ENCODE assay signal across 23 cellular contexts in the genomic region with DNA sequence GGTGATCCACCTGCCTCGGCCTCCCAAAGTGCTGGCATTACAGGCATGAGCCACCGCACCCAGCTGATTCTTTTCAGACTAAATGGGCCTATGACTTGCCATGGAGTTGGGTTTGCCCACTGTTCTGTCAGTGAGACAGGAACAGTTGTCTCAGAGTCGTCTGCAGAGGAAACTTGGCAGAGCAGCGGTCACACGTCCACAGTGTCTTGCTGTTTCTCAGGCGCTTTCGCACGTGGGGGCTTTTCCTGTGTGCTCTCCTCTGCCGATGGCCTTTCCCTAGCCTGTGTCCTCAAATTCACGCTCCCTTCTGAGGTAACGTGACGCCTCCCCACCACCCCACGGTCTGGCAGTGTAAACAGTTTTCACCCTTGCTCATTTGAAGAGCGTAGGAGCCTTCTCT. TPM values are rescaled to one million over a fixed set of nuclear protein-coding genes. Genes with fewer than 3 reads are reported as not detected.
A peak's percentile ranks its signal among the peaks of the same experiment; 100 is the strongest.
DNase-seq lines count a peak whose midpoint lies in the region; FAIRE-seq and TF ChIP-seq lines count a peak whose summit lies in the region.
"Had no signal": no experiment of that assay in that cellular context is flagged by ENCODE, and none has a peak within 500 bp of the region (broad histone marks: within the 10 kb centered on the region; RNA-seq: fewer than 3 reads in every experiment).

No MANE protein-coding gene starts in this region.

- no peak overlapping the region for H4K8ac ChIP-seq in H9 (replicated peaks; ENCODE audit: insufficient read length, low read depth, low read length)

- H4K91ac ChIP-seq in H9 (ENCODE audit: insufficient read length, low read depth, low read length), result no peak overlapping the region

- H3K23me2 ChIP-seq in H9 (ENCODE audit: insufficient read length, low read depth, low read length, poor library complexity, severe bottlenecking), result no peaks in the 10 kb centered on the region

- H3K4me3 ChIP-seq in BLaER1 treated with 17β-estradiol and CSF1 and Interleukin-3, amounts not matched to agents 10 nM and 100 nM, result no peak overlapping the region
- H3K4me3 ChIP-seq in bronchial epithelial cell (ENCODE audit: low read depth, low read length), result no peak overlapping the region
- H3K4me3 ChIP-seq: Peyer's patch had no signal

- no peak for DNase-seq in H9
- DNase-seq in bronchial epithelial cell (ENCODE audit: low read depth), result no peak
- DNase-seq in occipital lobe (lab: John Stamatoyannopoulos, UW), result peak; percentile 32
- DNase-seq in NCI-H146 (lab: John Stamatoyannopoulos, UW), result no peak
- no peak for DNase-seq in T-helper 9 cell
- no peak for DNase-seq in midbrain (lab: John Stamatoyannopoulos, UW)
- DNase-seq: IMR-90, KG1, MM.1S, NCI-H1694, NCI-H2029 treated with DMSO at 0.1 percent for 48 hours, NCI-H446 treated with DMSO at 0.1 percent for 48 hours, NCI-H526, NCI-H82, SIG-M5, SK-N-SH, SW 1271 had no signal

- H4K20me1 ChIP-seq in BLaER1 treated with 17β-estradiol and CSF1 and Interleukin-3, amounts not matched to agents 10 nM and 100 nM, result peaks cover 0 to 32% (median 0%) of the 10 kb centered on the region in 11 experiments; a peak in 4 of 22 replicates
- H4K20me1 ChIP-seq in H9 (ENCODE audit: control insufficient read depth, insufficient read depth, insufficient read length), result no peaks in the 10 kb centered on the region

- H3K9me3 ChIP-seq in BLaER1 treated with 17β-estradiol and CSF1 and Interleukin-3, amounts not matched to agents 10 nM and 100 nM (replicated peaks in 1 of 11), result no peaks in the 10 kb centered on the region
- H3K9me3 ChIP-seq in H9 (ENCODE audit: control insufficient read depth, low read depth, low read length), result no peaks in the 10 kb centered on the region
- H3K9me3 ChIP-seq: Peyer's patch, SK-N-SH had no signal

- no peak overlapping the region for H3K18ac ChIP-seq in H9 (ENCODE audit: insufficient read length, low read depth, low read length)

- no peak overlapping the region for H2BK12ac ChIP-seq in H9 (ENCODE audit: insufficient read length, low read depth, low read length)

- H3K36me3 ChIP-seq in BLaER1 treated with 17β-estradiol and CSF1 and Interleukin-3, amounts not matched to agents 10 nM and 100 nM, result peaks cover 22 to 55% (median 33%) of the 10 kb centered on the region in 11 experiments
- peaks cover 6% of the 10 kb centered on the region for H3K36me3 ChIP-seq in bronchial epithelial cell (ENCODE audit: control insufficient read depth, insufficient read depth, low read length)
- H3K36me3 ChIP-seq: Peyer's patch had no signal

- H3K27me3 Mint-ChIP-seq in H9 (ENCODE audit: low read depth), result no peaks in the 10 kb centered on the region

- H3K27me3 ChIP-seq in BLaER1 treated with 17β-estradiol and CSF1 and Interleukin-3, amounts not matched to agents 10 nM and 100 nM, result no peaks in the 10 kb centered on the region
- H3K27me3 ChIP-seq in H9 (ENCODE audit: insufficient read depth, low read length), result no peaks in the 10 kb centered on the region
- H3K27me3 ChIP-seq in bronchial epithelial cell (ENCODE audit: control insufficient read depth, insufficient read depth, low read length), result no peaks in the 10 kb centered on the region
- H3K27me3 ChIP-seq: Peyer's patch had no signal

- H3K27ac ChIP-seq in BLaER1 treated with 17β-estradiol and CSF1 and Interleukin-3, amounts not matched to agents 10 nM and 100 nM, result peak overlapping the region in 7 of 11 experiments; percentile 43 to 78 (median 67); a peak in 11 of 22 replicates
- no peak overlapping the region for H3K27ac ChIP-seq in H9 (ENCODE audit: insufficient read length, low read depth, low read length)
- H3K27ac ChIP-seq: Peyer's patch had no signal

- H2AK5ac ChIP-seq in H9 (ENCODE audit: insufficient read length, low read length), result no peak overlapping the region

- WGBS in H9 (ENCODE audit: extremely low coverage, insufficient read length, low lambda C conversion rate), result no CpG with 5 or more reads among the region's 14 CpGs

- no peak overlapping the region for H4K5ac ChIP-seq in H9 (ENCODE audit: insufficient read length, low read depth, low read length)

- no peak overlapping the region for H2AFZ ChIP-seq in H9 (ENCODE audit: low read length)

- FAIRE-seq in bronchial epithelial cell (lab: Jason Lieb, UNC), result peak; percentile 62
- FAIRE-seq: G401.6, GM12891, HTR-8/SVneo had no signal

- no peak overlapping the region for H3K14ac ChIP-seq in H9 (ENCODE audit: insufficient read depth, low read length)

- TF ChIP-seq CTCF in H9 (conservative IDR thresholded peaks at IDR 0.05) (no peak), bronchial epithelial cell (IDR thresholded peaks at IDR 0.05; ENCODE audit: insufficient read depth, low read length, severe bottlenecking) (no peak)

- no peak overlapping the region for H3K4ac ChIP-seq in H9 (ENCODE audit: low read depth, low read length)

- H3K9me3 Mint-ChIP-seq in H9, result no peaks in the 10 kb centered on the region
- H3K9me3 Mint-ChIP-seq: T-helper 1 cell treated with Interleukin-12 subunit alpha and Interleukin-12 subunit beta and Interleukin-4 antibody, amounts not matched to agents 30 μg/mL and 1 μg/mL, for 36 hours had no signal

- no peak overlapping the region for H2BK120ac ChIP-seq in H9 (ENCODE audit: low read depth, low read length, poor library complexity, severe bottlenecking)

- no peak overlapping the region for H3K56ac ChIP-seq in H9 (ENCODE audit: insufficient read length, low read depth, low read length)

- H3K4me2 ChIP-seq in BLaER1 treated with 17β-estradiol and CSF1 and Interleukin-3, amounts not matched to agents 10 nM and 100 nM, result peak overlapping the region; percentile 42 to 85 (median 75); a peak in 21 of 22 replicates
- H3K4me2 ChIP-seq in H9 (ENCODE audit: insufficient read depth, insufficient read length, low read length), result no peak overlapping the region
- H3K4me2 ChIP-seq: SK-N-SH had no signal

- peaks cover 40 to 76% (median 62%) of the 10 kb centered on the region in 10 experiments for H3K4me1 ChIP-seq in BLaER1 treated with 17β-estradiol and CSF1 and Interleukin-3, amounts not matched to agents 10 nM and 100 nM
- H3K4me1 ChIP-seq in H9 (ENCODE audit: insufficient read depth, low read length), result no peaks in the 10 kb centered on the region

- H3K4me1 Mint-ChIP-seq in H9, result peaks cover 6 to 7% of the 10 kb centered on the region in 2 experiments; a peak in 3 of 4 replicates

- peak overlapping the region in 6 of 11 experiments; percentile 2 to 66 (median 54); a peak in 7 of 22 replicates for H3K9ac ChIP-seq in BLaER1 treated with 17β-estradiol and CSF1 and Interleukin-3, amounts not matched to agents 10 nM and 100 nM
- H3K9ac ChIP-seq in H9 (ENCODE audit: extremely low read depth, insufficient read length, low read length), result no peak overlapping the region
- H3K9ac ChIP-seq: SK-N-SH had no signal

- H3T11ph ChIP-seq in H9 (ENCODE audit: low read length), result no peak overlapping the region

- no peak overlapping the region for H3K4me3 Mint-ChIP-seq in H9
- H3K4me3 Mint-ChIP-seq: T-helper 1 cell treated with Interleukin-12 subunit alpha and Interleukin-12 subunit beta and Interleukin-4 antibody, amounts not matched to agents 30 μg/mL and 1 μg/mL, for 36 hours had no signal

- H3K36me3 Mint-ChIP-seq in H9 (ENCODE audit: insufficient read depth in 1 of 3, low read depth in 3 of 3), result peaks cover 16 to 37% (median 30%) of the 10 kb centered on the region in 3 experiments

- H2BK20ac ChIP-seq in H9 (ENCODE audit: low read depth, low read length, poor library complexity, severe bottlenecking), result no peak overlapping the region

- no peaks in the 10 kb centered on the region for H3K79me1 ChIP-seq in H9 (ENCODE audit: insufficient read depth, low read depth, low read length, poor library complexity, severe bottlenecking)

- peak overlapping the region; percentile 55 to 75 (median 73); a peak in 4 of 7 replicates for H3K27ac Mint-ChIP-seq in H9
- H3K27ac Mint-ChIP-seq: T-helper 1 cell treated with Interleukin-12 subunit alpha and Interleukin-12 subunit beta and Interleukin-4 antibody, amounts not matched to agents 30 μg/mL and 1 μg/mL, for 36 hours had no signal

- H3K79me2 ChIP-seq in H9 (ENCODE audit: insufficient read depth, low read length), result no peaks in the 10 kb centered on the region

- no peak overlapping the region for H2BK15ac ChIP-seq in H9 (ENCODE audit: low read depth, low read length)

- H3K23ac ChIP-seq in H9 (ENCODE audit: insufficient read length, low read depth, low read length), result no peak overlapping the region

- H2BK5ac ChIP-seq in H9 (ENCODE audit: insufficient read length, low read length), result no peak overlapping the region

RNA-seq across cellular contexts. Expression of a gene that starts 11.3 kb away (rescaled TPM):
- total RNA-seq in H9 (2021) (16.5 and 19.8 TPM in 2 replicates), bronchial epithelial cell (8.4 and 9.0 TPM in 2 replicates), occipital lobe (20.6 TPM)

RNA-seq across cellular contexts. Expression of a gene that starts 50.0 kb away (rescaled TPM):
- total RNA-seq in H9 (2021) (59.9 and 63.3 TPM in 2 replicates), bronchial epithelial cell (36.2 and 50.3 TPM in 2 replicates), occipital lobe (42.4 TPM)
